ENCODE assay signal across 16 cellular contexts in the genomic region with DNA sequence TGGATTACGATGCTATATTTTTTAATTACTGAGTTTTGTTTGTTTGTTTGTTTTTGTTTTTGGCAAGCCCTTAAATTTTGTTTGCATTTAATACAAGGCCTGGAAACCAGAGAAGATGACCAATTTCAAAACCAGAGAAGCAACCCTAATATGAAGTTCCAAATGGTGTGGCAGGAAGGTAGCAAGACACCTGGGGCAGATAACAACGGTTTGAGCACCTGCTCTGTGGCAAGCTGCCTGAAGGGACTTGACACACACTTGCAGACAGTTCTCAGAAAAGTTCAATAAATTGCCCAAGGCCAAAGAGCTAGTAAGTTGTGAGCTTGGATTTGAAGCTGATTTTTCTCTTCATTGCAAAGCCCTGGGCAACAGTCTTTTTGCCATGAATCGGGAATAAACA.
A peak's percentile ranks its signal among the peaks of the same experiment; 100 is the strongest.
DNase-seq lines count a peak whose midpoint lies in the region; ATAC-seq, FAIRE-seq and TF ChIP-seq lines count a peak whose summit lies in the region.
"Had no signal": no experiment of that assay in that cellular context is flagged by ENCODE, and none has a peak within 500 bp of the region (broad histone marks: within the 10 kb centered on the region; RNA-seq: fewer than 3 reads in every experiment).

No MANE protein-coding gene starts in this region.

- WGBS in esophagus squamous epithelium, 2 donors = 74% methylated on average over 3 of the region's 3 CpGs

- H3K4me3 ChIP-seq in SU-DHL-6 (ENCODE audit: insufficient read depth, low read length, poor library complexity, severe bottlenecking) (no peak overlapping the region), PC-3 (ENCODE audit: low read length) (no peak overlapping the region), esophagus squamous epithelium (no peak overlapping the region)
- H3K4me3 ChIP-seq: right atrium auricular region had no signal

- intact Hi-C loops in PC-3 (cut with micrococcal nuclease) = loop anchor here (5.0 kb wide), 1 partner anchor 42 kb away; no protein-coding TSS in a partner anchor
- intact Hi-C loops in esophagus squamous epithelium (cut with DNase I) = no loop called here

- DNase-seq in GM12892 (ENCODE audit: insufficient read length) = no peak
- DNase-seq in PC-3 = no peak
- no peak for DNase-seq in NK-92 (lab: John Stamatoyannopoulos, UW; ENCODE audit: unreplicated experiment)
- DNase-seq in GM10266 (ENCODE audit: extremely low spot score) = no peak
- no peak for DNase-seq in esophagus squamous epithelium (lab: John Stamatoyannopoulos, UW)
- DNase-seq: activated CD4-positive, alpha-beta T cell treated with anti-CD3 and anti-CD28 coated beads for 4 hours; activated gamma-delta T cell treated with Interleukin-2 at 50 U/mL for 16 hours; anterior cingulate cortex; left cardiac atrium; NCI-H1694; NCI-H446 treated with DMSO at 0.1 percent for 48 hours; T1000 had no signal

- H3K4me1 ChIP-seq in PC-3 (ENCODE audit: insufficient read depth, low read length) = peaks cover 17% of the 10 kb centered on the region
- peaks cover 8 to 31% (median 14%) of the 10 kb centered on the region in 3 donors for H3K4me1 ChIP-seq in esophagus squamous epithelium
- H3K4me1 ChIP-seq: right atrium auricular region had no signal

- FAIRE-seq in GM12892 (lab: Jason Lieb, UNC) = peak; percentile 42

- H3K27ac ChIP-seq in SU-DHL-6 (ENCODE audit: low read depth, low read length) (peak overlapping the region; percentile 76), PC-3 (ENCODE audit: low read length) (no peak overlapping the region), esophagus squamous epithelium (no peak overlapping the region)
- H3K27ac ChIP-seq: right atrium auricular region had no signal

- no peaks in the 10 kb centered on the region for H3K36me3 ChIP-seq in SU-DHL-6 (ENCODE audit: low read length)
- no peaks in the 10 kb centered on the region for H3K36me3 ChIP-seq in PC-3 (ENCODE audit: low read depth, low read length)
- H3K36me3 ChIP-seq in esophagus squamous epithelium = no peaks in the 10 kb centered on the region
- H3K36me3 ChIP-seq: right atrium auricular region had no signal

- H4K20me1 ChIP-seq in SU-DHL-6 (ENCODE audit: low read depth, low read length) (no peaks in the 10 kb centered on the region), PC-3 (ENCODE audit: low read length) (no peaks in the 10 kb centered on the region)

- peak; percentile 25 for ATAC-seq in GM19438 (IDR thresholded peaks at IDR 0.05; ENCODE audit: low read depth, unreplicated experiment)
- ATAC-seq in HG03135 (IDR thresholded peaks at IDR 0.05; ENCODE audit: unreplicated experiment) = peak; percentile 35
- no peak for ATAC-seq in PC-3
- ATAC-seq: left cardiac atrium had no signal

- H3K9me2 ChIP-seq in SU-DHL-6 (replicated peaks; ENCODE audit: insufficient read depth, low read length) (no peaks in the 10 kb centered on the region), PC-3 (replicated peaks; ENCODE audit: low read length) (no peaks in the 10 kb centered on the region)

- H3K27me3 ChIP-seq in SU-DHL-6 (ENCODE audit: low read length) (no peaks in the 10 kb centered on the region), PC-3 (ENCODE audit: low read length) (no peaks in the 10 kb centered on the region), esophagus squamous epithelium (no peaks in the 10 kb centered on the region)
- H3K27me3 ChIP-seq: right atrium auricular region had no signal

- H3K79me2 ChIP-seq in SU-DHL-6 (ENCODE audit: insufficient read depth, low read length) (no peaks in the 10 kb centered on the region), PC-3 (ENCODE audit: low read length) (no peaks in the 10 kb centered on the region)

- TF ChIP-seq CTCF in SU-DHL-6 (IDR thresholded peaks at IDR 0.05; ENCODE audit: insufficient read depth, low read length, poor library complexity, severe bottlenecking) = no peak
- no peak for TF ChIP-seq CTCF in PC-3 (conservative IDR thresholded peaks at IDR 0.05; ENCODE audit: low read depth, low read length)
- TF ChIP-seq CTCF in GM10266 (IDR thresholded peaks at IDR 0.05; ENCODE audit: control insufficient read depth, insufficient read depth, low read depth, missing control alignments) = no peak
- TF ChIP-seq CTCF in esophagus squamous epithelium (IDR thresholded peaks at IDR 0.05) = no peak

- H3K9ac ChIP-seq in SU-DHL-6 (ENCODE audit: low read length) (no peak overlapping the region), PC-3 (ENCODE audit: low read length) (no peak overlapping the region)

- CTCF ChIA-PET in PC-3 (lab: Charles Lee) = interaction anchor here (0.5 kb wide), 1 partner anchor 1049 kb away, joined by 3 read pairs; no protein-coding TSS in a partner anchor

- H2AFZ ChIP-seq in SU-DHL-6 (ENCODE audit: low read depth, low read length, severe bottlenecking) (no peak overlapping the region), PC-3 (ENCODE audit: low read length) (no peak overlapping the region)

- H3F3A ChIP-seq in SU-DHL-6 (ENCODE audit: insufficient read depth) (0 out of 2 replicates have a peak, but pooled peaks cover 8% of the 10 kb centered on the region), PC-3 (ENCODE audit: low read length, unreplicated experiment) (no peaks in the 10 kb centered on the region)

- H3K4me2 ChIP-seq in SU-DHL-6 (ENCODE audit: low read depth, low read length, poor library complexity, severe bottlenecking) (peak overlapping the region; percentile 55), PC-3 (ENCODE audit: low read length) (no peak overlapping the region)

- POLR2A ChIA-PET in PC-3 (lab: Charles Lee; ENCODE audit: unreplicated experiment) = no interaction called here

- no TSS peak for BruUV-seq in PC-3 (replicated peaks; lab: Mats Ljungman, UMichigan)

- no peak for TF ChIP-seq POLR2A in GM12892 (IDR thresholded peaks at IDR 0.05; ENCODE audit: low read depth, low read length)
- TF ChIP-seq POLR2A in esophagus squamous epithelium (IDR thresholded peaks at IDR 0.05) = no peak

- peaks cover 10% of the 10 kb centered on the region; the same call in 1 of the 2 replicates for H3K9me3 ChIP-seq in SU-DHL-6 (ENCODE audit: insufficient read depth, low read length)
- no peaks in the 10 kb centered on the region for H3K9me3 ChIP-seq in PC-3 (ENCODE audit: low read length)
- peaks cover 0 to 6% (median 5%) of the 10 kb centered on the region in 3 donors for H3K9me3 ChIP-seq in esophagus squamous epithelium
